Comparison of ENCODE assay signal across 26 cellular contexts in genomic region chr12:130989391-130989790, GRCh38. TPM values are rescaled to one million over a fixed set of nuclear protein-coding genes. Genes with fewer than 3 reads are reported as not detected.
A peak's percentile ranks its signal among the peaks of the same experiment; 100 is the strongest.
DNase-seq lines count a peak whose midpoint lies in the region; ATAC-seq, FAIRE-seq and TF ChIP-seq lines count a peak whose summit lies in the region.
"Had no signal": no experiment of that assay in that cellular context is flagged by ENCODE, and none has a peak within 500 bp of the region (broad histone marks: within the 10 kb centered on the region; RNA-seq: fewer than 3 reads in every experiment).

No MANE protein-coding gene starts in this region.

- no peak overlapping the region for H2AFZ ChIP-seq in K562 (ENCODE audit: low read depth, low read length)
- H2AFZ ChIP-seq: GM23248 had no signal

- CTCF ChIA-PET in K562 (lab: Yijun Ruan, JAX; ENCODE audit: low intra/inter-chr PET ratio), result no interaction called here

- peaks cover 2% of the 10 kb centered on the region for H3K9me1 ChIP-seq in K562 (ENCODE audit: control insufficient read depth, insufficient read depth, low read length)

- 15% methylated on average over 8 of the region's 8 CpGs for WGBS in K562 (ENCODE audit: insufficient coverage, low coverage, missing lambda C conversion rate)
- 82 to 93% (median 90%) methylated on average over 8 of the region's 8 CpGs for WGBS in spleen, 5 donors

- in situ Hi-C loops in K562 (cut with MboI), result no loop called here

- intact Hi-C loops in K562 (cut with micrococcal nuclease) (no loop called here), spleen (cut with DNase I; ENCODE audit: low total_unique reads) (no loop called here)

- TF ChIP-seq CTCF in K562 (IDR thresholded peaks at IDR 0.05 in 2 of 3, conservative IDR thresholded peaks at IDR 0.05 in 1 of 3; ENCODE audit: insufficient read depth in 2 of 3, low read depth in 1 of 3, low read length in 3 of 3) (no peak), spleen (IDR thresholded peaks at IDR 0.05 in 8 of 11, conservative IDR thresholded peaks at IDR 0.05 in 3 of 11) (no peak)

- H3K4me3 ChIP-seq in K562 (no peak overlapping the region), spleen (no peak overlapping the region)
- H3K4me3 ChIP-seq: GM23248 had no signal

- no TSS peak for BruUV-seq in K562 (replicated peaks; lab: Mats Ljungman, UMichigan)

- no peaks in the 10 kb centered on the region for H3K79me2 ChIP-seq in K562 (ENCODE audit: control insufficient read depth, insufficient read depth, low read length)

- H3K9me3 ChIP-seq in K562 (replicated peaks; ENCODE audit: control insufficient read depth, insufficient read depth, low read depth, low read length), result no peaks in the 10 kb centered on the region
- H3K9me3 ChIP-seq in spleen, result no peaks in the 10 kb centered on the region
- H3K9me3 ChIP-seq: Caco-2 had no signal

- no peak for FAIRE-seq in K562 (lab: Jason Lieb, UNC)
- FAIRE-seq: G401.6, HTR-8/SVneo had no signal

- no peaks in the 10 kb centered on the region for H4K20me1 ChIP-seq in K562 (replicated peaks; ENCODE audit: control insufficient read depth, insufficient read depth, low read length)

- POLR2A ChIA-PET in K562 (lab: Yijun Ruan, JAX), result no interaction called here

- no peak for TF ChIP-seq EP300 in K562 (IDR thresholded peaks at IDR 0.05; ENCODE audit: low read length)

- H3K4me2 ChIP-seq in K562 (ENCODE audit: insufficient read depth, low read length), result no peak overlapping the region

- H3K27me3 ChIP-seq in K562 (ENCODE audit: control insufficient read depth in 2 of 2, insufficient read depth in 2 of 2, low read length in 2 of 2) (peaks cover 10 to 39% of the 10 kb centered on the region in 2 experiments; a peak in 4 of 5 replicates), spleen (replicated peaks in 1 of 7) (peaks cover 0 to 19% (median 0%) of the 10 kb centered on the region in 7 donors)

- no peak overlapping the region for H3K9ac ChIP-seq in K562 (ENCODE audit: insufficient read depth in 1 of 2, low read depth in 2 of 2, low read length in 2 of 2)
- H3K9ac ChIP-seq: GM23248 had no signal

- no peak for TF ChIP-seq RAD21 in K562 (CRISPR knock-in tag; conservative IDR thresholded peaks at IDR 0.05 in 1 of 2, IDR thresholded peaks at IDR 0.05 in 1 of 2)

- H3K36me3 ChIP-seq in K562 (ENCODE audit: control insufficient read depth, insufficient read depth, low read length) (no peaks in the 10 kb centered on the region), spleen (no peaks in the 10 kb centered on the region)

- H3K27ac ChIP-seq in K562 (ENCODE audit: extremely low read depth, low read depth, low read length), result no peak overlapping the region
- no peak overlapping the region for H3K27ac ChIP-seq in spleen
- H3K27ac ChIP-seq: 22Rv1, C4-2B, GM23248 had no signal

- TF ChIP-seq POLR2A in K562 (conservative IDR thresholded peaks at IDR 0.05) (no peak), spleen (IDR thresholded peaks at IDR 0.05) (no peak)

- ATAC-seq in K562, result peak; percentile 25; the same call in 2 of the 3 replicates
- ATAC-seq: CD8-positive, alpha-beta T cell had no signal

- H3K4me1 ChIP-seq in K562 (replicated peaks in 1 of 2; ENCODE audit: control insufficient read depth in 2 of 2, insufficient read depth in 2 of 2, low read length in 2 of 2), result peaks cover 0 to 5% of the 10 kb centered on the region in 2 experiments; a peak in 1 of 5 replicates
- no peaks in the 10 kb centered on the region for H3K4me1 ChIP-seq in spleen

- peak; percentile 55 for DNase-seq in activated effector memory CD4-positive, alpha-beta T cell treated with anti-CD3 and anti-CD28 coated beads, Interleukin-2, amount 50 U/mL, for 16 hours
- no peak for DNase-seq in activated effector memory CD4-positive, alpha-beta T cell treated with Interleukin-2 at 50 U/mL for 16 hours
- DNase-seq in K562 (ENCODE audit: extremely low read depth in 1 of 4, low spot score in 3 of 4) (no peak), islet precursor cell (peak; percentile 56), spleen (peak; percentile 66), NCI-H2081 (lab: John Stamatoyannopoulos, UW) (no peak), NCI-H187 treated with DMSO at 0.1 percent for 48 hours (lab: John Stamatoyannopoulos, UW) (no peak)
- no peak for DNase-seq in stimulated activated CD8-positive, alpha-beta memory T cell treated with anti-CD3 and anti-CD28 coated beads, Interleukin-4, amount 100 ng/mL, for 48 hours
- DNase-seq: Caco-2; CD8-positive, alpha-beta T cell; H9; KBM-7; MV-4-11; NCI-H1105; NCI-H1436 treated with DMSO at 0.1 percent for 48 hours; NCI-H2029; NCI-H446 treated with DMSO at 0.1 percent for 48 hours; NCI-H526 treated with DMSO at 0.1 percent for 48 hours; RPMI8226; SHP77 treated with DMSO at 0.1 percent for 48 hours had no signal

TF ChIP-seq in K562, 482 proteins besides CTCF, POLR2A, EP300 and RAD21:
- no peak for TF ChIP-seq TOE1 (IDR thresholded peaks at IDR 0.05; ENCODE audit: borderline replicate concordance)
- no peak for TF ChIP-seq TOE1 (CRISPR knock-in tag; IDR thresholded peaks at IDR 0.05; ENCODE audit: borderline replicate concordance, low read depth)
- TF ChIP-seq ATF6 (CRISPR knock-in tag; IDR thresholded peaks at IDR 0.05), result no peak
- no peak for TF ChIP-seq SMAD3 (CRISPR knock-in tag; conservative IDR thresholded peaks at IDR 0.05)
- no peak for TF ChIP-seq ATF1 (CRISPR knock-in tag; IDR thresholded peaks at IDR 0.05)
- TF ChIP-seq ATF1 (tag; IDR thresholded peaks at IDR 0.05), result no peak
- no peak for TF ChIP-seq ZNF24 (IDR thresholded peaks at IDR 0.05)
- no peak for TF ChIP-seq RNF2 (IDR thresholded peaks at IDR 0.05)
- no peak for TF ChIP-seq TEAD2 (tag; IDR thresholded peaks at IDR 0.05)
- TF ChIP-seq PHB (CRISPR knock-in tag; IDR thresholded peaks at IDR 0.05), result no peak
- TF ChIP-seq HNRNPUL1 (IDR thresholded peaks at IDR 0.05; ENCODE audit: low read length), result no peak
- TF ChIP-seq ZNF436 (CRISPR knock-in tag; IDR thresholded peaks at IDR 0.05), result no peak

RNA-seq across cellular contexts. Expression of gene ADGRD1, which starts 35.7 kb away (rescaled TPM):
- 11.2 and 13.0 TPM in 2 replicates for total RNA-seq in K562 (2011; cell fraction: chromatin; rRNA removed; ENCODE audit: low replicate concordance)
- total RNA-seq in K562 (2011; cell fraction: nucleolus; rRNA removed), result 8.5 and 12.1 TPM in 2 replicates
- 8.5 and 11.0 TPM in 2 replicates for total RNA-seq in K562 (2011; cell fraction: nucleoplasm; rRNA removed)
- 3.3 and 4.4 TPM in 2 replicates for total RNA-seq in K562 (2014; rRNA removed)
- 4.4 and 4.7 TPM in 2 replicates for total RNA-seq in K562 (2014; rRNA removed; fragmentation: Illumina TruSeq; extraction: Trizol)
- 3.2 and 3.4 TPM in 2 replicates for total RNA-seq in K562 (2015; rRNA removed; fragmentation: Illumina TruSeq; extraction: Trizol)
- 11.7 and 12.8 TPM in 2 replicates for total RNA-seq in K562 (2021)
- 2.3 and 13.2 TPM in 2 replicates for polyA plus RNA-seq in K562 (2011; rRNA removed)
- polyA plus RNA-seq in K562 (2011; cell fraction: cytosol; rRNA removed), result 2.6 and 6.7 TPM in 2 replicates
- polyA plus RNA-seq in K562 (2011; cell fraction: nucleus; rRNA removed), result 17.3 and 66.1 TPM in 2 replicates
- 6.1 and 17.1 TPM in 2 replicates for polyA plus RNA-seq in K562 (2012)
- 3.8 TPM in 2 replicates for polyA plus RNA-seq in K562 (2014; fragmentation: Illumina TruSeq; extraction: Trizol)
- 1 to 10 TPM; 1.7 to 2.0 TPM for polyA plus RNA-seq in K562 (2014; fragmentation: Nextera tagmentation; extraction: Ambion mirVana)
- polyA plus RNA-seq in K562 (2014; rRNA removed), result 2.9 and 4.6 TPM in 2 replicates
- 1.8 and 14.4 TPM in 2 replicates for polyA minus RNA-seq in K562 (2011; rRNA and poly(A)+ RNA removed)
- polyA minus RNA-seq in K562 (2011; cell fraction: cytosol; rRNA and poly(A)+ RNA removed), result 1.7 and 12.6 TPM in 2 replicates
- polyA minus RNA-seq in K562 (2011; cell fraction: nucleus; rRNA and poly(A)+ RNA removed), result 7.0 and 20.3 TPM in 2 replicates
- 1 to 10 TPM; 3.4 to 9.7 (median 6.9) TPM for total RNA-seq in spleen
- polyA plus RNA-seq in spleen, result 1 to 10 TPM in 2 of 3 donors, under 1 TPM in 1; 0.89 to 1.5 (median 1.4) TPM
- total RNA-seq: CD8-positive, alpha-beta T cell; LHCN-M2 had no signal

Comparison
In these comparisons a context has a peak if more than half of its experiments do, and no peak if none do; other contexts are left out.
1. DNase-seq: peak in activated effector memory CD4-positive, alpha-beta T cell treated with anti-CD3 and anti-CD28 coated beads, Interleukin-2, amount 50 U/mL, for 16 hours (single experiment), islet precursor cell (single experiment) and spleen (single experiment); none in activated effector memory CD4-positive, alpha-beta T cell treated with Interleukin-2 at 50 U/mL for 16 hours (single experiment), K562 (0 of 4), NCI-H2081 (0 of 2), NCI-H187 treated with DMSO at 0.1 percent for 48 hours (single experiment) and stimulated activated CD8-positive, alpha-beta memory T cell treated with anti-CD3 and anti-CD28 coated beads, Interleukin-4, amount 100 ng/mL, for 48 hours (single experiment).